13 cellular contexts compared by ENCODE assay signal in the genomic region with DNA sequence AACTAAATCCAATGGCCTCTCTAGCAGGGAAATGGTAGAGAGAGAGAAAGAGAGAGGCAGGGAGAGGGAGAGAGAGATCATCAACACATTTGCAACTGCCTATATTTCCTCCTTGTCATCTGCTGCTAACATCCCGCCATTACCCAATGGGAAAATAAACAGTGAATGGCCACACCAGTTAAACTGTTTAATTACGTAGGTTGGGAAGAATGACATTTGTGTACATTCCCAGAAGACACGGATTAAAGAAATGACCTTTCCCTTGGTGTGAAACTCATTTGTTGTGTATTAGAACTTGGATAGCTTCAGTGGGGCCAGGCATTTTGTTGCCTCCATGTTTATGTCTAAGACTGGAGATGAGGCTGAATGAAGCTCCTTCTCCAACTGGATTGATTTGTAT.
A peak's percentile ranks its signal among the peaks of the same experiment; 100 is the strongest.
DNase-seq lines count a peak whose midpoint lies in the region; ATAC-seq and TF ChIP-seq lines count a peak whose summit lies in the region.
"Had no signal": no experiment of that assay in that cellular context is flagged by ENCODE, and none has a peak within 500 bp of the region (broad histone marks: within the 10 kb centered on the region; RNA-seq: fewer than 3 reads in every experiment).

No MANE protein-coding gene starts in this region.

- H2AK5ac ChIP-seq in IMR-90 (ENCODE audit: low read depth, low read length), result no peak overlapping the region

- no CpG with 5 or more reads among the region's 3 CpGs for WGBS in IMR-90 (ENCODE audit: extremely low coverage in 2 of 2, insufficient read length in 1 of 2), 2 experiments
- WGBS in body of pancreas, 2 donors, result 16 to 42% methylated on average over 3 of the region's 3 CpGs
- 53% methylated on average over 3 of the region's 3 CpGs for WGBS in smooth muscle cell (ENCODE audit: low lambda C conversion rate)

- no peak overlapping the region; the same call in 1 of the 2 replicates for H3K4ac ChIP-seq in IMR-90 (ENCODE audit: low read depth, low read length)

- TF ChIP-seq RAD21 in IMR-90 (IDR thresholded peaks at IDR 0.05; ENCODE audit: low read length), result no peak

- H3K27me3 Mint-ChIP-seq in T-helper 2 cell treated with Interferon-gamma antibody and Interleukin-4, amounts not matched to agents 5 μg/mL and 100 μg/mL, for 36 hours (ENCODE audit: low read depth), result no peaks in the 10 kb centered on the region

- H3K23ac ChIP-seq in IMR-90 (ENCODE audit: low read depth, low read length), result no peak overlapping the region

- dilution Hi-C loops in IMR-90 (cut with HindIII; ENCODE audit: low sequenced_read_pairs, unreplicated experiment), result no loop called here

- peak overlapping the region; percentile 64; the same call in 1 of the 2 replicates for H2BK120ac ChIP-seq in IMR-90 (ENCODE audit: low read depth, low read length)

- in situ Hi-C loops in IMR-90 (cut with MboI; ENCODE audit: low sequenced_read_pairs), result no loop called here

- H2AK9ac ChIP-seq in IMR-90 (replicated peaks; ENCODE audit: low read depth, low read length, poor library complexity), result no peak overlapping the region

- no peaks in the 10 kb centered on the region for H3K36me3 ChIP-seq in IMR-90 (ENCODE audit: control insufficient read depth, insufficient read depth, low read length)
- no peaks in the 10 kb centered on the region for H3K36me3 ChIP-seq in body of pancreas (replicated peaks in 1 of 2; ENCODE audit: insufficient read depth in 1 of 2, low read depth in 2 of 2)
- no peaks in the 10 kb centered on the region for H3K36me3 ChIP-seq in smooth muscle cell (ENCODE audit: low read depth)
- H3K36me3 ChIP-seq: BE2C had no signal

- CTCF ChIA-PET in IMR-90 (lab: Yijun Ruan, JAX), result no interaction called here

- H3K18ac ChIP-seq in IMR-90 (ENCODE audit: low read depth, low read length), result no peak overlapping the region; the same call in 1 of the 2 replicates

- H3K27ac ChIP-seq in IMR-90 (ENCODE audit: insufficient read depth, low read length) (peak overlapping the region; percentile 59; the same call in 1 of the 2 replicates), body of pancreas (no peak overlapping the region), smooth muscle cell (ENCODE audit: low read depth) (peak overlapping the region; percentile 19)
- H3K27ac ChIP-seq: C4-2B had no signal

- H3K14ac ChIP-seq in IMR-90 (replicated peaks; ENCODE audit: low read depth, low read length), result no peak overlapping the region

- no peaks in the 10 kb centered on the region for H3K36me3 Mint-ChIP-seq in T-helper 2 cell treated with Interferon-gamma antibody and Interleukin-4, amounts not matched to agents 5 μg/mL and 100 μg/mL, for 36 hours (ENCODE audit: low read depth)
- H3K36me3 Mint-ChIP-seq: CD4-positive, alpha-beta memory T cell had no signal

- no peaks in the 10 kb centered on the region; the same call in 1 of the 2 replicates for H3K9me1 ChIP-seq in IMR-90 (ENCODE audit: insufficient read depth, low read length)

- TF ChIP-seq CTCF in IMR-90 (conservative IDR thresholded peaks at IDR 0.05; ENCODE audit: low read depth, low read length) (no peak), body of pancreas (IDR thresholded peaks at IDR 0.05) (no peak), smooth muscle cell (IDR thresholded peaks at IDR 0.05; ENCODE audit: borderline replicate concordance, insufficient read depth, poor library complexity, severe bottlenecking) (no peak)

- intact Hi-C loops in IMR-90 (cut with micrococcal nuclease), result no loop called here
- intact Hi-C loops in body of pancreas (cut with DNase I), result no loop called here
- intact Hi-C loops in left colon (cut with DNase I, micrococcal nuclease), result no loop called here

- no peak overlapping the region for H4K5ac ChIP-seq in IMR-90 (ENCODE audit: low read depth, low read length)

- BruUV-seq in IMR-90 (replicated peaks; lab: Mats Ljungman, UMichigan), result no TSS peak

- H3K4me1 ChIP-seq in IMR-90 (ENCODE audit: control insufficient read depth, insufficient read depth, low read length) (peaks cover 5% of the 10 kb centered on the region), body of pancreas (no peaks in the 10 kb centered on the region), smooth muscle cell (ENCODE audit: low read depth) (no peaks in the 10 kb centered on the region)
- H3K4me1 ChIP-seq: BE2C had no signal

- no peaks in the 10 kb centered on the region for H3K9me3 Mint-ChIP-seq in T-helper 2 cell treated with Interferon-gamma antibody and Interleukin-4, amounts not matched to agents 5 μg/mL and 100 μg/mL, for 36 hours

- no peak for TF ChIP-seq POLR2A in IMR-90 (IDR thresholded peaks at IDR 0.05; ENCODE audit: low read depth, low read length)
- no peak for TF ChIP-seq POLR2A in body of pancreas (IDR thresholded peaks at IDR 0.05)

- no peak overlapping the region for H4K91ac ChIP-seq in IMR-90 (ENCODE audit: insufficient read depth, low read depth, low read length)

- no peak overlapping the region for H2BK15ac ChIP-seq in IMR-90 (ENCODE audit: low read depth, low read length)

- H3K4me2 ChIP-seq in IMR-90 (ENCODE audit: low read depth, low read length) (no peak overlapping the region; the same call in 1 of the 2 replicates), smooth muscle cell (peak overlapping the region; percentile 48)

- 0 out of 2 replicates have a peak overlapping the region, but pooled peaks have one; percentile 6 for H3K56ac ChIP-seq in IMR-90 (ENCODE audit: extremely low read depth, insufficient read depth, low read length)

- no peaks in the 10 kb centered on the region for H3K4me1 Mint-ChIP-seq in T-helper 2 cell treated with Interferon-gamma antibody and Interleukin-4, amounts not matched to agents 5 μg/mL and 100 μg/mL, for 36 hours (ENCODE audit: low read depth)
- H3K4me1 Mint-ChIP-seq: CD4-positive, alpha-beta memory T cell had no signal

- H3F3A ChIP-seq in smooth muscle cell (ENCODE audit: low read depth), result no peaks in the 10 kb centered on the region

- H4K20me1 ChIP-seq in IMR-90 (ENCODE audit: insufficient read depth, low read length) (no peaks in the 10 kb centered on the region), smooth muscle cell (ENCODE audit: low read depth) (no peaks in the 10 kb centered on the region)

- H4K8ac ChIP-seq in IMR-90 (ENCODE audit: low read depth in 2 of 2, low read length in 2 of 2), result no peak overlapping the region

- DNase-seq in IMR-90, result peak; percentile 7
- peak in 1 of 4 donors; percentile 2 for DNase-seq in body of pancreas
- DNase-seq in left colon, result no peak
- DNase-seq in smooth muscle cell (lab: John Stamatoyannopoulos, UW; ENCODE audit: unreplicated experiment), result no peak
- no peak for DNase-seq in HT-29 (ENCODE audit: low spot score)
- DNase-seq in T-helper 2 cell treated with Interferon-gamma antibody and Interleukin-4, amounts not matched to agents 5 μg/mL and 100 μg/mL, for 36 hours (ENCODE audit: low spot score), result no peak
- DNase-seq: BE2C; CD4-positive, alpha-beta memory T cell; DMS79 had no signal

- no peaks in the 10 kb centered on the region; the same call in 1 of the 2 replicates for H3K9me3 ChIP-seq in IMR-90 (ENCODE audit: control insufficient read depth, insufficient read depth, low read length)
- H3K9me3 ChIP-seq in body of pancreas, result no peaks in the 10 kb centered on the region
- no peaks in the 10 kb centered on the region for H3K9me3 ChIP-seq in smooth muscle cell (replicated peaks; ENCODE audit: low read depth)
- H3K9me3 ChIP-seq: BE2C had no signal

- no peaks in the 10 kb centered on the region for H3K79me2 ChIP-seq in smooth muscle cell (ENCODE audit: low read depth)

- ATAC-seq in IMR-90 (ENCODE audit: low read depth) (no peak), body of pancreas (peak; percentile 27), left colon (peak; percentile 26), HG02588 (IDR thresholded peaks at IDR 0.05; ENCODE audit: unreplicated experiment) (no peak)
- ATAC-seq: GM12878, K562 had no signal

- H2BK20ac ChIP-seq in IMR-90 (ENCODE audit: low read depth, low read length), result no peak overlapping the region

- H2BK5ac ChIP-seq in IMR-90 (ENCODE audit: low read depth, low read length, poor library complexity, severe bottlenecking), result no peak overlapping the region

- no peak overlapping the region for H3K4me3 ChIP-seq in IMR-90 (ENCODE audit: insufficient read depth, low read depth, low read length)
- H3K4me3 ChIP-seq in body of pancreas, result no peak overlapping the region
- H3K4me3 ChIP-seq in smooth muscle cell, result no peak overlapping the region
- H3K4me3 ChIP-seq: GM12878, K562 had no signal

- no peak overlapping the region for H3K27ac Mint-ChIP-seq in T-helper 2 cell treated with Interferon-gamma antibody and Interleukin-4, amounts not matched to agents 5 μg/mL and 100 μg/mL, for 36 hours
- H3K27ac Mint-ChIP-seq: CD4-positive, alpha-beta memory T cell had no signal

- no peak overlapping the region for H3K9ac ChIP-seq in IMR-90 (ENCODE audit: low read depth, low read length)
- no peak overlapping the region for H3K9ac ChIP-seq in smooth muscle cell (ENCODE audit: low read depth)

- H3K27me3 ChIP-seq in IMR-90 (ENCODE audit: control insufficient read depth, insufficient read depth, low read length) (peaks cover 3% of the 10 kb centered on the region; the same call in 1 of the 2 replicates), body of pancreas (no peaks in the 10 kb centered on the region), smooth muscle cell (ENCODE audit: low read depth) (no peaks in the 10 kb centered on the region)
- H3K27me3 ChIP-seq: BE2C had no signal

- H2AFZ ChIP-seq in IMR-90 (replicated peaks; ENCODE audit: low read length, poor library complexity), result no peak overlapping the region
- H2AFZ ChIP-seq in smooth muscle cell (ENCODE audit: low read depth), result no peak overlapping the region

- H3K4me3 Mint-ChIP-seq in T-helper 2 cell treated with Interferon-gamma antibody and Interleukin-4, amounts not matched to agents 5 μg/mL and 100 μg/mL, for 36 hours, result no peak overlapping the region
- H3K4me3 Mint-ChIP-seq: CD4-positive, alpha-beta memory T cell had no signal

- POLR2A ChIA-PET in IMR-90 (lab: Charles Lee; ENCODE audit: unreplicated experiment), result no interaction called here

- H3K79me1 ChIP-seq in IMR-90 (ENCODE audit: low read depth in 1 of 2, low read length in 2 of 2), result no peaks in the 10 kb centered on the region

TF ChIP-seq in IMR-90, 13 proteins besides CTCF, POLR2A, EP300 and RAD21:
- TF ChIP-seq SMC3 (IDR thresholded peaks at IDR 0.05; ENCODE audit: low read depth, low read length) (no peak), MAZ (IDR thresholded peaks at IDR 0.05; ENCODE audit: borderline replicate concordance, low read depth, low read length) (no peak), BHLHE40 (IDR thresholded peaks at IDR 0.05; ENCODE audit: low read depth, low read length) (no peak), MXI1 (IDR thresholded peaks at IDR 0.05; ENCODE audit: borderline replicate concordance, low read depth, low read length) (no peak)
- TF ChIP-seq, protein P1, sequence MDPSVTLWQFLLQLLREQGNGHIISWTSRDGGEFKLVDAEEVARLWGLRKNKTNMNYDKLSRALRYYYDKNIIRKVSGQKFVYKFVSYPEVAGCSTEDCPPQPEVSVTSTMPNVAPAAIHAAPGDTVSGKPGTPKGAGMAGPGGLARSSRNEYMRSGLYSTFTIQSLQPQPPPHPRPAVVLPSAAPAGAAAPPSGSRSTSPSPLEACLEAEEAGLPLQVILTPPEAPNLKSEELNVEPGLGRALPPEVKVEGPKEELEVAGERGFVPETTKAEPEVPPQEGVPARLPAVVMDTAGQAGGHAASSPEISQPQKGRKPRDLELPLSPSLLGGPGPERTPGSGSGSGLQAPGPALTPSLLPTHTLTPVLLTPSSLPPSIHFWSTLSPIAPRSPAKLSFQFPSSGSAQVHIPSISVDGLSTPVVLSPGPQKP (IDR thresholded peaks at IDR 0.05; ENCODE audit: borderline replicate concordance, low read depth, low read length), result no peak
TF ChIP-seq in IMR-90: peak in this region for 0.

Comparison
In these comparisons a context has a peak if more than half of its experiments do, and no peak if none do; other contexts are left out.
1. ATAC-seq: peak in body of pancreas (single experiment) and left colon (single experiment); none in IMR-90 (single experiment) and HG02588 (single experiment).
2. H3K27ac ChIP-seq: peak in IMR-90 (single experiment) and smooth muscle cell (single experiment); none in body of pancreas (0 of 4).